9 cellular contexts compared by ENCODE assay signal in genomic region chr6:144027927-144028587, GRCh38.
"Had no signal": no experiment of that assay in that cellular context is flagged by ENCODE, and none has a peak within 500 bp of the region (broad histone marks: within the 10 kb centered on the region; RNA-seq: fewer than 3 reads in every experiment).

No MANE protein-coding gene starts in this region.

- H3K4me3 ChIP-seq: cardiac muscle cell, tibial nerve had no signal

- H3K9me3 ChIP-seq: tibial nerve had no signal

- H3K4me1 ChIP-seq: parathyroid adenoma, tibial nerve had no signal

- H3K4me1 Mint-ChIP-seq: activated B cell treated with CpG ODN at 0.5 μM for 24 hours; activated CD4-positive, alpha-beta T cell treated with anti-CD3 and anti-CD28 coated beads, Interleukin-2, amount 10 ng/mL, durations not matched to agents 24 days and 14 days had no signal

- H3K36me3 ChIP-seq: cardiac muscle cell, tibial nerve had no signal

- DNase-seq: activated B cell treated with CpG ODN at 0.5 μM for 24 hours; activated CD4-positive, alpha-beta T cell treated with anti-CD3 and anti-CD28 coated beads, Interleukin-2, amount 10 ng/mL, durations not matched to agents 24 days and 14 days; activated naive CD4-positive, alpha-beta T cell treated with Interleukin-2 at 50 U/mL for 16 hours; retina had no signal

- FAIRE-seq: keratinocyte had no signal

- H3K27me3 Mint-ChIP-seq: activated B cell treated with CpG ODN at 0.5 μM for 24 hours had no signal

- H3K27ac ChIP-seq: cardiac muscle cell, parathyroid adenoma, tibial nerve had no signal

- H3K27me3 ChIP-seq: tibial nerve had no signal

- H3K4me3 Mint-ChIP-seq: activated B cell treated with CpG ODN at 0.5 μM for 24 hours; activated CD4-positive, alpha-beta T cell treated with anti-CD3 and anti-CD28 coated beads, Interleukin-2, amount 10 ng/mL, durations not matched to agents 24 days and 14 days; mesothelial cell of epicardium had no signal

- H3K27ac Mint-ChIP-seq: activated B cell treated with CpG ODN at 0.5 μM for 24 hours; activated CD4-positive, alpha-beta T cell treated with anti-CD3 and anti-CD28 coated beads, Interleukin-2, amount 10 ng/mL, durations not matched to agents 24 days and 14 days; mesothelial cell of epicardium had no signal
